40 cellular contexts compared by ENCODE assay signal in genomic region chr13:48176781-48177180, GRCh38.
"Had no signal": no experiment of that assay in that cellular context is flagged by ENCODE, and none has a peak within 500 bp of the region (broad histone marks: within the 10 kb centered on the region; RNA-seq: fewer than 3 reads in every experiment).

No MANE protein-coding gene starts in this region.

- FAIRE-seq: bronchial epithelial cell, TTC549 had no signal

- H3K9me3 ChIP-seq: ascending aorta had no signal

- DNase-seq: activated CD4-positive, alpha-beta memory T cell treated with anti-CD3 and anti-CD28 coated beads, Interleukin-2, amount 10 ng/mL, durations not matched to agents 7 days and 5 days; activated CD4-positive, alpha-beta T cell treated with anti-CD3 and anti-CD28 coated beads for 1 hour; activated CD4-positive, alpha-beta T cell treated with anti-CD3 and anti-CD28 coated beads for 36 hours; activated CD4-positive, alpha-beta T cell treated with anti-CD3 and anti-CD28 coated beads for 48 hours; activated CD4-positive, alpha-beta T cell treated with anti-CD3 and anti-CD28 coated beads, Interleukin-2, amount 10 ng/mL, durations not matched to agents 7 days and 5 days; activated CD4-positive, alpha-beta T cell treated with anti-CD3 and anti-CD28 coated beads, Interleukin-2, amount 50 U/mL, for 48 hours; activated CD4-positive, CD25-positive, alpha-beta regulatory T cell; activated CD8-positive, alpha-beta memory T cell treated with anti-CD3 and anti-CD28 coated beads for 24 hours; activated CD8-positive, alpha-beta memory T cell treated with anti-CD3 and anti-CD28 coated beads, Interleukin-2, amount 10 ng/mL, durations not matched to agents 7 days and 5 days; activated CD8-positive, alpha-beta memory T cell treated with anti-CD3 and anti-CD28 coated beads, Interleukin-2, amount 50 U/mL, for 48 hours; activated CD8-positive, alpha-beta T cell treated with anti-CD3 and anti-CD28 coated beads, Interleukin-2, amount 10 ng/mL, durations not matched to agents 7 days and 5 days; activated effector memory CD4-positive, alpha-beta T cell treated with Interleukin-2 at 50 U/mL for 16 hours; activated gamma-delta T cell; activated naive CD4-positive, alpha-beta T cell treated with anti-CD3 and anti-CD28 coated beads, Interleukin-2, amount 10 ng/mL, durations not matched to agents 7 days and 5 days; activated naive CD4-positive, alpha-beta T cell treated with Interleukin-2 at 50 U/mL for 16 hours; activated naive CD8-positive, alpha-beta T cell treated with anti-CD3 and anti-CD28 coated beads, Interleukin-2, amount 10 ng/mL, durations not matched to agents 7 days and 5 days; activated naive CD8-positive, alpha-beta T cell treated with anti-CD3 and anti-CD28 coated beads, Interleukin-2, amount 50 U/mL, for 24 hours; activated T-cell treated with anti-CD3 and anti-CD28 coated beads, Interleukin-2, amount 50 U/mL, for 24 hours; activated T-cell treated with anti-CD3 and anti-CD28 coated beads, Interleukin-2, amount 50 U/mL, for 48 hours; amygdala; anterior cingulate cortex; caudate nucleus; cerebellar nuclear complex; T-helper 1 cell; T-helper 2 cell; T-helper 9 cell had no signal

- H3K36me3 ChIP-seq: ascending aorta, cardiac muscle cell had no signal

- H3K9me3 Mint-ChIP-seq: activated CD4-positive, alpha-beta memory T cell treated with anti-CD3 and anti-CD28 coated beads, Interleukin-2, amount 10 ng/mL, durations not matched to agents 7 days and 5 days; activated CD4-positive, alpha-beta T cell treated with anti-CD3 and anti-CD28 coated beads, Interleukin-2, amount 10 ng/mL, durations not matched to agents 7 days and 5 days; activated naive CD4-positive, alpha-beta T cell treated with anti-CD3 and anti-CD28 coated beads, Interleukin-2, amount 10 ng/mL, durations not matched to agents 7 days and 5 days; activated naive CD4-positive, alpha-beta T cell treated with anti-CD3 and anti-CD28 coated beads, Interleukin-2, amount 50 U/mL, for 24 hours; activated naive CD8-positive, alpha-beta T cell treated with anti-CD3 and anti-CD28 coated beads, Interleukin-2, amount 10 ng/mL, durations not matched to agents 7 days and 5 days; activated naive CD8-positive, alpha-beta T cell treated with anti-CD3 and anti-CD28 coated beads, Interleukin-2, amount 50 U/mL, for 24 hours; activated T-cell treated with anti-CD3 and anti-CD28 coated beads, Interleukin-2, amount 50 U/mL, for 24 hours; activated T-helper 2 cell treated with anti-CD3 and anti-CD28 coated beads, Interferon-gamma antibody, Interleukin-2, Interleukin-4, amounts not matched to agents 10 μg/mL and 5 μg/mL and 100 μg/mL, durations not matched to agents 14 hours and 24 hours and 36 hours; central memory CD8-positive, alpha-beta T cell; T-helper 1 cell treated with Interleukin-12 subunit alpha and Interleukin-12 subunit beta and Interleukin-4 antibody, amounts not matched to agents 30 μg/mL and 1 μg/mL, for 36 hours; T-helper 2 cell treated with Interferon-gamma antibody and Interleukin-4, amounts not matched to agents 5 μg/mL and 100 μg/mL, for 36 hours; WTC11 had no signal

- H3K27me3 ChIP-seq: ascending aorta, cardiac muscle cell had no signal

- H3K27me3 Mint-ChIP-seq: activated CD4-positive, alpha-beta T cell treated with anti-CD3 and anti-CD28 coated beads for 36 hours; activated naive CD4-positive, alpha-beta T cell treated with anti-CD3 and anti-CD28 coated beads, Interleukin-2, amount 50 U/mL, for 24 hours; activated naive CD8-positive, alpha-beta T cell; activated naive CD8-positive, alpha-beta T cell treated with anti-CD3 and anti-CD28 coated beads, Interleukin-2, amount 10 ng/mL, durations not matched to agents 7 days and 5 days; activated naive CD8-positive, alpha-beta T cell treated with anti-CD3 and anti-CD28 coated beads, Interleukin-2, amount 50 U/mL, for 24 hours; activated T-cell treated with anti-CD3 and anti-CD28 coated beads, Interleukin-2, amount 50 U/mL, for 24 hours; brain; central memory CD8-positive, alpha-beta T cell had no signal

- H3K36me3 Mint-ChIP-seq: activated CD8-positive, alpha-beta memory T cell treated with anti-CD3 and anti-CD28 coated beads, Interleukin-2, amount 10 ng/mL, durations not matched to agents 7 days and 5 days; activated naive CD4-positive, alpha-beta T cell treated with anti-CD3 and anti-CD28 coated beads, Interleukin-2, amount 10 ng/mL, durations not matched to agents 7 days and 5 days; activated naive CD4-positive, alpha-beta T cell treated with anti-CD3 and anti-CD28 coated beads, Interleukin-2, amount 50 U/mL, for 24 hours; activated naive CD8-positive, alpha-beta T cell; brain; WTC11 had no signal

- H3K4me3 Mint-ChIP-seq: activated CD4-positive, alpha-beta memory T cell treated with anti-CD3 and anti-CD28 coated beads, Interleukin-2, amount 10 ng/mL, durations not matched to agents 7 days and 5 days; activated CD4-positive, alpha-beta T cell treated with anti-CD3 and anti-CD28 coated beads for 36 hours; activated CD4-positive, alpha-beta T cell treated with anti-CD3 and anti-CD28 coated beads, Interleukin-2, amount 10 ng/mL, durations not matched to agents 7 days and 5 days; activated CD8-positive, alpha-beta memory T cell treated with anti-CD3 and anti-CD28 coated beads, Interleukin-2, amount 10 ng/mL, durations not matched to agents 7 days and 5 days; activated CD8-positive, alpha-beta T cell treated with anti-CD3 and anti-CD28 coated beads, Interleukin-2, amount 10 ng/mL, durations not matched to agents 7 days and 5 days; activated naive CD4-positive, alpha-beta T cell treated with anti-CD3 and anti-CD28 coated beads, Interleukin-2, amount 10 ng/mL, durations not matched to agents 7 days and 5 days; activated naive CD4-positive, alpha-beta T cell treated with anti-CD3 and anti-CD28 coated beads, Interleukin-2, amount 50 U/mL, for 24 hours; activated naive CD8-positive, alpha-beta T cell; activated naive CD8-positive, alpha-beta T cell treated with anti-CD3 and anti-CD28 coated beads, Interleukin-2, amount 10 ng/mL, durations not matched to agents 7 days and 5 days; activated naive CD8-positive, alpha-beta T cell treated with anti-CD3 and anti-CD28 coated beads, Interleukin-2, amount 50 U/mL, for 24 hours; activated T-cell treated with anti-CD3 and anti-CD28 coated beads, Interleukin-2, amount 50 U/mL, for 24 hours; brain; central memory CD8-positive, alpha-beta T cell; T-helper 1 cell treated with Interleukin-12 subunit alpha and Interleukin-12 subunit beta and Interleukin-4 antibody, amounts not matched to agents 30 μg/mL and 1 μg/mL, for 36 hours; T-helper 2 cell treated with Interferon-gamma antibody and Interleukin-4, amounts not matched to agents 5 μg/mL and 100 μg/mL, for 36 hours; WTC11 had no signal

- H3K4me3 ChIP-seq: ascending aorta, cardiac muscle cell had no signal

- H3K4me1 ChIP-seq: ascending aorta had no signal

- H3K27ac Mint-ChIP-seq: activated CD4-positive, alpha-beta memory T cell treated with anti-CD3 and anti-CD28 coated beads, Interleukin-2, amount 10 ng/mL, durations not matched to agents 7 days and 5 days; activated CD4-positive, alpha-beta T cell treated with anti-CD3 and anti-CD28 coated beads for 36 hours; activated CD8-positive, alpha-beta memory T cell treated with anti-CD3 and anti-CD28 coated beads, Interleukin-2, amount 10 ng/mL, durations not matched to agents 7 days and 5 days; activated CD8-positive, alpha-beta T cell treated with anti-CD3 and anti-CD28 coated beads, Interleukin-2, amount 10 ng/mL, durations not matched to agents 7 days and 5 days; activated naive CD4-positive, alpha-beta T cell treated with anti-CD3 and anti-CD28 coated beads, Interleukin-2, amount 10 ng/mL, durations not matched to agents 7 days and 5 days; activated naive CD4-positive, alpha-beta T cell treated with anti-CD3 and anti-CD28 coated beads, Interleukin-2, amount 50 U/mL, for 24 hours; activated naive CD8-positive, alpha-beta T cell; activated naive CD8-positive, alpha-beta T cell treated with anti-CD3 and anti-CD28 coated beads, Interleukin-2, amount 10 ng/mL, durations not matched to agents 7 days and 5 days; activated naive CD8-positive, alpha-beta T cell treated with anti-CD3 and anti-CD28 coated beads, Interleukin-2, amount 50 U/mL, for 24 hours; activated T-cell treated with anti-CD3 and anti-CD28 coated beads, Interleukin-2, amount 50 U/mL, for 24 hours; activated T-helper 2 cell treated with anti-CD3 and anti-CD28 coated beads, Interferon-gamma antibody, Interleukin-2, Interleukin-4, amounts not matched to agents 10 μg/mL and 5 μg/mL and 100 μg/mL, durations not matched to agents 14 hours and 24 hours and 36 hours; brain; T-helper 1 cell treated with Interleukin-12 subunit alpha and Interleukin-12 subunit beta and Interleukin-4 antibody, amounts not matched to agents 30 μg/mL and 1 μg/mL, for 36 hours; T-helper 2 cell treated with Interferon-gamma antibody and Interleukin-4, amounts not matched to agents 5 μg/mL and 100 μg/mL, for 36 hours; WTC11 had no signal

- ATAC-seq: activated CD4-positive, alpha-beta T cell treated with anti-CD3 and anti-CD28 coated beads for 36 hours; activated CD4-positive, CD25-positive, alpha-beta regulatory T cell treated with anti-CD3 and anti-CD28 coated beads, Interleukin-2, amount 50 U/mL, for 24 hours; activated CD8-positive, alpha-beta memory T cell treated with anti-CD3 and anti-CD28 coated beads, Interleukin-2, amount 10 ng/mL, durations not matched to agents 7 days and 5 days; activated CD8-positive, alpha-beta T cell treated with anti-CD3 and anti-CD28 coated beads, Interleukin-2, amount 10 ng/mL, durations not matched to agents 7 days and 5 days; activated naive CD8-positive, alpha-beta T cell treated with anti-CD3 and anti-CD28 coated beads, Interleukin-2, amount 50 U/mL, for 24 hours; WTC11 had no signal

- H3K27ac ChIP-seq: ascending aorta, cardiac muscle cell, VCaP had no signal

- H3K4me1 Mint-ChIP-seq: activated CD8-positive, alpha-beta memory T cell treated with anti-CD3 and anti-CD28 coated beads, Interleukin-2, amount 10 ng/mL, durations not matched to agents 7 days and 5 days; brain had no signal
